ENCODE assay signal across 2 cellular contexts in genomic region chr4:154620111-154620510, GRCh38.
TF ChIP-seq lines count a peak whose summit lies in the region.

No MANE protein-coding gene starts in this region.

TF ChIP-seq in GM12878, 131 proteins besides CTCF, POLR2A, EP300 and RAD21:
- no peak for TF ChIP-seq HSF1 (IDR thresholded peaks at IDR 0.05; ENCODE audit: low read depth, low read length)
- TF ChIP-seq GABPA (IDR thresholded peaks at IDR 0.05; ENCODE audit: low read depth): no peak
- TF ChIP-seq MLLT1 (IDR thresholded peaks at IDR 0.05): no peak
- TF ChIP-seq MTA2 (IDR thresholded peaks at IDR 0.05; ENCODE audit: low read depth): no peak
- no peak for TF ChIP-seq STAT1 (conservative IDR thresholded peaks at IDR 0.05)
- TF ChIP-seq ZNF207 (IDR thresholded peaks at IDR 0.05; ENCODE audit: borderline replicate concordance): no peak
- TF ChIP-seq SMARCA5 (IDR thresholded peaks at IDR 0.05): no peak

TF ChIP-seq in liver, 16 proteins besides CTCF, POLR2A, EP300 and RAD21:
- TF ChIP-seq JUND (IDR thresholded peaks at IDR 0.05) (no peak), FOXA1 (IDR thresholded peaks at IDR 0.05) (no peak), SP1 (IDR thresholded peaks at IDR 0.05) (peak; percentile 55), HNF4A (conservative IDR thresholded peaks at IDR 0.05) (peak; percentile 11 to 20), FOXA2 (IDR thresholded peaks at IDR 0.05) (no peak), RXRA (IDR thresholded peaks at IDR 0.05) (peak; percentile 38 to 78), YY1 (IDR thresholded peaks at IDR 0.05) (peak; percentile 20), ZBTB33 (IDR thresholded peaks at IDR 0.05) (no peak), HNF4G (IDR thresholded peaks at IDR 0.05) (no peak), NR2F2 (IDR thresholded peaks at IDR 0.05) (no peak)
